28 cellular contexts compared by ENCODE assay signal in genomic region chr7:44086627-44087026, GRCh38. TPM values are rescaled to one million over a fixed set of nuclear protein-coding genes. Genes with fewer than 3 reads are reported as not detected.
DNase-seq lines count a peak whose midpoint lies in the region; ATAC-seq and TF ChIP-seq lines count a peak whose summit lies in the region.
"Had no signal": no experiment of that assay in that cellular context is flagged by ENCODE, and none has a peak within 500 bp of the region (broad histone marks: within the 10 kb centered on the region; RNA-seq: fewer than 3 reads in every experiment).

No MANE protein-coding gene starts in this region.

- TF ChIP-seq POLR2A in esophagus squamous epithelium (IDR thresholded peaks at IDR 0.05): no peak

- H3K4me1 ChIP-seq in ACC112 (ENCODE audit: control insufficient read depth, insufficient read depth, low read length, unreplicated experiment): peaks cover 39% of the 10 kb centered on the region
- peaks cover 0 to 65% (median 24%) of the 10 kb centered on the region in 3 donors for H3K4me1 ChIP-seq in esophagus squamous epithelium
- H3K4me1 ChIP-seq: Caco-2 had no signal

- 93 to 97% methylated on average over 3 of the region's 3 CpGs for WGBS in esophagus squamous epithelium, 2 donors

- no peak overlapping the region for H2AFZ ChIP-seq in ACC112 (ENCODE audit: low read length, unreplicated experiment)

- no peaks in the 10 kb centered on the region for H3K27me3 ChIP-seq in ACC112 (ENCODE audit: insufficient read depth, low read length)
- no peaks in the 10 kb centered on the region for H3K27me3 ChIP-seq in esophagus squamous epithelium
- H3K27me3 ChIP-seq: BLaER1 treated with 17β-estradiol and CSF1 and Interleukin-3, amounts not matched to agents 10 nM and 100 nM; dorsolateral prefrontal cortex; suprapubic skin had no signal

- H3K36me3 ChIP-seq in ACC112 (ENCODE audit: insufficient read depth, low read length) (no peaks in the 10 kb centered on the region), KOPT-K1 (ENCODE audit: insufficient read depth, low read length) (no peaks in the 10 kb centered on the region), esophagus squamous epithelium (no peaks in the 10 kb centered on the region)
- H3K36me3 ChIP-seq: BLaER1 treated with 17β-estradiol and CSF1 and Interleukin-3, amounts not matched to agents 10 nM and 100 nM; HAP-1; suprapubic skin had no signal

- H3K9me3 ChIP-seq in KOPT-K1 (ENCODE audit: insufficient read depth, low read length, poor library complexity, severe bottlenecking) (no peaks in the 10 kb centered on the region), esophagus squamous epithelium (no peaks in the 10 kb centered on the region)
- H3K9me3 ChIP-seq: BLaER1 treated with 17β-estradiol and CSF1 and Interleukin-3, amounts not matched to agents 10 nM and 100 nM; Caco-2; HAP-1; suprapubic skin had no signal

- no peak overlapping the region for H3K4me3 ChIP-seq in ACC112 (ENCODE audit: low read depth, low read length)
- H3K4me3 ChIP-seq in esophagus squamous epithelium: no peak overlapping the region
- H3K4me3 ChIP-seq in skin epidermis: no peak overlapping the region
- H3K4me3 ChIP-seq: BLaER1 treated with 17β-estradiol and CSF1 and Interleukin-3, amounts not matched to agents 10 nM and 100 nM; dorsolateral prefrontal cortex; HAP-1; suprapubic skin had no signal

- no peak for ATAC-seq in GM18907 (IDR thresholded peaks at IDR 0.05; ENCODE audit: unreplicated experiment)
- ATAC-seq: activated CD4-positive, alpha-beta T cell treated with anti-CD3 and anti-CD28 coated beads for 36 hours; stimulated activated naive B cell treated with anti-CD40 and anti-IgM and Interleukin-4, amounts not matched to agents 10 μg/mL and 1 μg/mL and 100 μg/mL, for 72 hours had no signal

- no peak for TF ChIP-seq CTCF in esophagus squamous epithelium (IDR thresholded peaks at IDR 0.05)

- intact Hi-C loops in esophagus squamous epithelium (cut with DNase I): no loop called here

- H3K79me2 ChIP-seq in ACC112 (ENCODE audit: control insufficient read depth, insufficient read depth, low read length, unreplicated experiment): peaks cover 4% of the 10 kb centered on the region

- DNase-seq in esophagus squamous epithelium (lab: John Stamatoyannopoulos, UW) (no peak), NCI-H2227 treated with DMSO at 0.1 percent for 48 hours (lab: John Stamatoyannopoulos, UW) (no peak), C1 segment of cervical spinal cord (lab: John Stamatoyannopoulos, UW) (no peak)
- DNase-seq: activated CD4-positive, alpha-beta T cell treated with anti-CD3 and anti-CD28 coated beads for 36 hours; activated effector memory CD4-positive, alpha-beta T cell treated with anti-CD3 and anti-CD28 coated beads, Interleukin-2, amount 50 U/mL, for 16 hours; activated naive CD8-positive, alpha-beta T cell treated with anti-CD3 and anti-CD28 coated beads, Interleukin-2, amount 10 ng/mL, durations not matched to agents 7 days and 5 days; activated T-cell treated with anti-CD3 and anti-CD28 coated beads, Interleukin-2, amount 50 U/mL, for 1 hour; Caco-2; DMS79 treated with DMSO at 0.1 percent for 48 hours; dorsolateral prefrontal cortex; GF-D8; NCI-H1436; NCI-H446; NCI-H774; stimulated activated CD4-positive, alpha-beta T cell treated with anti-CD3 and anti-CD28 coated beads, Interleukin-15, amount 100 ng/mL, for 24 hours; stimulated activated naive B cell treated with anti-CD40 and anti-IgM and Interleukin-4, amounts not matched to agents 10 μg/mL and 1 μg/mL and 100 μg/mL, for 72 hours had no signal

- peak overlapping the region; percentile 98 for H3K27ac ChIP-seq in ACC112 (ENCODE audit: low read depth, low read length)
- peak overlapping the region; percentile 70 for H3K27ac ChIP-seq in KOPT-K1 (ENCODE audit: low read depth, low read length, poor library complexity, severe bottlenecking)
- H3K27ac ChIP-seq in esophagus squamous epithelium: peak overlapping the region in 3 of 4 donors; percentile 78 to 93 (median 84)
- H3K27ac ChIP-seq in skin epidermis: peak overlapping the region in 17 of 21 experiments; percentile 38 to 92 (median 79)
- H3K27ac ChIP-seq: BLaER1 treated with 17β-estradiol and CSF1 and Interleukin-3, amounts not matched to agents 10 nM and 100 nM; KMS-11 had no signal

RNA-seq across cellular contexts. Expression of gene POLM, which starts 4.3 kb away (rescaled TPM):
- 10 to 100 TPM; 24.1 to 45.9 (median 24.8) TPM for total RNA-seq in esophagus squamous epithelium

RNA-seq across cellular contexts. Expression of gene AEBP1, which starts 17.5 kb away (rescaled TPM):
- total RNA-seq in esophagus squamous epithelium: 10 to 100 TPM in 2 of 4 donors, 1 to 10 TPM in 2; 4.6 to 83.9 (median 25.2) TPM
- total RNA-seq: HT1080 had no signal

RNA-seq across cellular contexts. Expression of gene PGAM2, which starts 21.3 kb away (rescaled TPM):
- total RNA-seq in esophagus squamous epithelium: 1 to 10 TPM in 2 of 4 donors, under 1 TPM in 1, not detected in 1; 0.57 to 1.6 (median 1.3) TPM
- total RNA-seq: activated CD4-positive, alpha-beta T cell treated with anti-CD3 and anti-CD28 coated beads for 36 hours; activated CD8-positive, alpha-beta memory T cell treated with anti-CD3 and anti-CD28 coated beads for 36 hours; Caco-2; endothelial cell of umbilical vein; HT1080; kidney epithelial cell had no signal

RNA-seq across cellular contexts. Expression of gene POLD2, which starts 36.7 kb away (rescaled TPM):
- total RNA-seq in esophagus squamous epithelium: 100 to 1,000 TPM in 1 of 4 donors, 10 to 100 TPM in 3; 71.2 to 164 (median 89.5) TPM

RNA-seq across cellular contexts. Expression of gene DBNL, which starts 42.1 kb away (rescaled TPM):
- 100 to 1,000 TPM; 185 to 337 (median 225) TPM for total RNA-seq in esophagus squamous epithelium
